8 cellular contexts compared by ENCODE assay signal in genomic region chr12:67593041-67593870, GRCh38. TPM values are rescaled to one million over a fixed set of nuclear protein-coding genes. Genes with fewer than 3 reads are reported as not detected.
DNase-seq lines count a peak whose midpoint lies in the region; ATAC-seq and TF ChIP-seq lines count a peak whose summit lies in the region.

No MANE protein-coding gene starts in this region.

- H3K27me3 Mint-ChIP-seq in activated T-cell treated with anti-CD3 and anti-CD28 coated beads, Interleukin-2, amount 50 U/mL, for 4 hours (ENCODE audit: low read depth), result no peaks in the 10 kb centered on the region

- H3K4me3 ChIP-seq in heart left ventricle (no peak overlapping the region), fibroblast of the aortic adventitia (ENCODE audit: low read depth, low read length) (no peak overlapping the region), upper lobe of right lung (no peak overlapping the region)

- no peak overlapping the region for H3K4me3 Mint-ChIP-seq in activated T-cell treated with anti-CD3 and anti-CD28 coated beads, Interleukin-2, amount 50 U/mL, for 4 hours

- H3K27me3 ChIP-seq in heart left ventricle (no peaks in the 10 kb centered on the region), upper lobe of right lung (no peaks in the 10 kb centered on the region)

- no peaks in the 10 kb centered on the region for H3K36me3 Mint-ChIP-seq in activated T-cell treated with anti-CD3 and anti-CD28 coated beads, Interleukin-2, amount 50 U/mL, for 4 hours (ENCODE audit: insufficient read depth)

- no peaks in the 10 kb centered on the region for H3K36me3 ChIP-seq in heart left ventricle
- no peaks in the 10 kb centered on the region for H3K36me3 ChIP-seq in upper lobe of right lung

- peaks cover 54% of the 10 kb centered on the region for H3K4me1 Mint-ChIP-seq in activated T-cell treated with anti-CD3 and anti-CD28 coated beads, Interleukin-2, amount 50 U/mL, for 4 hours (ENCODE audit: low read depth)

- H3K27ac ChIP-seq in heart left ventricle, result peak overlapping the region in 3 of 12 donors; percentile 11 to 27 (median 25)
- no peak overlapping the region for H3K27ac ChIP-seq in upper lobe of right lung

- H3K9me3 ChIP-seq in heart left ventricle (no peaks in the 10 kb centered on the region), upper lobe of right lung (no peaks in the 10 kb centered on the region)

- H3K4me1 ChIP-seq in heart left ventricle (peaks cover 0 to 33% (median 8%) of the 10 kb centered on the region in 12 donors), upper lobe of right lung (no peaks in the 10 kb centered on the region)

- ATAC-seq in heart left ventricle (peak in 3 of 4 donors; percentile 24 to 77 (median 33)), upper lobe of right lung (peak; percentile 55)
- ATAC-seq in activated T-cell treated with anti-CD3 and anti-CD28 coated beads, Interleukin-2, amount 50 U/mL, for 4 hours, result no peak

- DNase-seq in heart left ventricle (no peak), cardiac septum (ENCODE audit: low spot score) (no peak), NCI-H510A (lab: John Stamatoyannopoulos, UW) (peak; percentile 83), fibroblast of the aortic adventitia (ENCODE audit: low read depth) (peak; percentile 11), upper lobe of right lung (no peak), NCI-H146 treated with DMSO at 0.1 percent for 48 hours (lab: John Stamatoyannopoulos, UW; ENCODE audit: unreplicated experiment) (no peak), NCI-H524 (lab: John Stamatoyannopoulos, UW) (no peak)
- DNase-seq in activated T-cell treated with anti-CD3 and anti-CD28 coated beads, Interleukin-2, amount 50 U/mL, for 4 hours, result no peak

- TF ChIP-seq POLR2A in heart left ventricle (IDR thresholded peaks at IDR 0.05), result no peak

- 78 to 97% (median 86%) methylated on average over 1 of the region's 1 CpG for WGBS in heart left ventricle, 4 donors

- intact Hi-C loops in heart left ventricle (cut with DNase I) (no loop called here), cardiac septum (cut with DNase I) (no loop called here), upper lobe of right lung (cut with DNase I) (no loop called here)

- no peak for TF ChIP-seq CTCF in heart left ventricle (IDR thresholded peaks at IDR 0.05)
- no peak for TF ChIP-seq CTCF in fibroblast of the aortic adventitia (IDR thresholded peaks at IDR 0.05; ENCODE audit: insufficient read depth, low read length)
- no peak for TF ChIP-seq CTCF in upper lobe of right lung (IDR thresholded peaks at IDR 0.05)

- H3K9me3 Mint-ChIP-seq in activated T-cell treated with anti-CD3 and anti-CD28 coated beads, Interleukin-2, amount 50 U/mL, for 4 hours, result no peaks in the 10 kb centered on the region

RNA-seq across cellular contexts. Expression of gene DYRK2, which starts 55.3 kb away (rescaled TPM):
- total RNA-seq in heart left ventricle (10 to 100 TPM; 30.5 to 62.9 (median 37.9) TPM), cardiac septum (56.0 TPM), fibroblast of the aortic adventitia (ENCODE audit: low replicate concordance) (23.8 and 32.1 TPM in 2 replicates), upper lobe of right lung (15.5 TPM)
- 10 to 100 TPM in 1 of 2 donors, 1 to 10 TPM in 1; 7.8 to 24.4 TPM for polyA plus RNA-seq in heart left ventricle
- total RNA-seq in activated T-cell treated with anti-CD3 and anti-CD28 coated beads, Interleukin-2, amount 50 U/mL, for 4 hours, result 10 to 100 TPM; 37.6 to 46.5 (median 40.3) TPM

Comparison
In these comparisons a context has a peak if more than half of its experiments do, and no peak if none do; other contexts are left out.
1. ATAC-seq: peak in heart left ventricle (3 of 4) and upper lobe of right lung (single experiment); none in activated T-cell treated with anti-CD3 and anti-CD28 coated beads, Interleukin-2, amount 50 U/mL, for 4 hours (0 of 2).
2. DNase-seq: peak in NCI-H510A (single experiment) and fibroblast of the aortic adventitia (single experiment); none in heart left ventricle (0 of 5), cardiac septum (single experiment), upper lobe of right lung (single experiment), NCI-H146 treated with DMSO at 0.1 percent for 48 hours (single experiment), activated T-cell treated with anti-CD3 and anti-CD28 coated beads, Interleukin-2, amount 50 U/mL, for 4 hours (single experiment) and NCI-H524 (0 of 2).